Comparison of ENCODE assay signal across 15 cellular contexts in the genomic region with DNA sequence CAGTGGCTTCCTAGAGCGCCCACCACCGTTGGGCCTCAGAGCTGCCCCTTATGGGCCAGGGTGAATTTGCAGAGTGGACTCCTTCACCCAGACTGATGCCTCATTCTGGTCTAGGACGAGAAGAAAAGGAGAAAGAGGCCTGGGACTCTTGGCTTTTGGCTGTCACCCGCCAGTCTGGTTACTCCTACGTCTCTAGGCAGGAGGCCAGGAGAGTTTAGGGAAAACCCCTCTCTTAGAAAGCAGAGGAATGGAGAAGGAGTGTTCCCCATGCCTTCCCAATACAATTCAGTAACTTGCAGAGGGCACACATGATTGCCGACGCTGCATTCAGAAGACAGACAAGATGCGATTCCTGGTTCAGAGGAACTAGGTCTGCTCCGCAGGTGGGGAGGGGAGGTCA.
"Had no signal": no experiment of that assay in that cellular context is flagged by ENCODE, and none has a peak within 500 bp of the region (broad histone marks: within the 10 kb centered on the region; RNA-seq: fewer than 3 reads in every experiment).

No MANE protein-coding gene starts in this region.

- DNase-seq: effector memory CD8-positive, alpha-beta T cell; gastrocnemius medialis; heart right ventricle; hypothalamus; kidney glomerular epithelial cell; naive thymus-derived CD4-positive, alpha-beta T cell; nephron progenitor cell; stimulated activated CD4-positive, alpha-beta T cell treated with anti-CD3 and anti-CD28 coated beads, Interleukin-4, amount 100 ng/mL, for 1 hour; stimulated activated CD8-positive, alpha-beta memory T cell treated with anti-CD3 and anti-CD28 coated beads, Interleukin-4, amount 100 ng/mL, for 48 hours; stimulated activated naive CD8-positive, alpha-beta T cell treated with anti-CD3 and anti-CD28 coated beads, Interleukin-15, Interleukin-2, amounts not matched to agents 100 U/mL and 50 U/mL, for 24 hours; tibial artery had no signal

- ATAC-seq: effector memory CD8-positive, alpha-beta T cell; gastrocnemius medialis; heart right ventricle; naive thymus-derived CD4-positive, alpha-beta T cell; stimulated activated effector memory CD8-positive, alpha-beta T cell treated with anti-CD3 and anti-CD28 coated beads, Interleukin-12 subunit alpha, Interleukin-12 subunit beta, amount 100 ng/mL, for 72 hours; stimulated activated naive CD8-positive, alpha-beta T cell treated with anti-CD3 and anti-CD28 coated beads, Interleukin-15, Interleukin-2, amounts not matched to agents 100 U/mL and 50 U/mL, for 24 hours had no signal

- FAIRE-seq: colon, islet of Langerhans had no signal

- H3K4me3 ChIP-seq: gastrocnemius medialis, heart right ventricle, tibial artery had no signal

- H3K36me3 ChIP-seq: gastrocnemius medialis, tibial artery had no signal

- H3K27me3 ChIP-seq: gastrocnemius medialis, heart right ventricle, tibial artery had no signal

- H3K9me3 ChIP-seq: gastrocnemius medialis, heart right ventricle, neutrophil, tibial artery had no signal

- H3K27ac ChIP-seq: gastrocnemius medialis, heart right ventricle, neutrophil, tibial artery had no signal
